Comparison of ENCODE assay signal across 12 cellular contexts in genomic region chr5:42719034-42719433, GRCh38. TPM values are rescaled to one million over a fixed set of nuclear protein-coding genes. Genes with fewer than 3 reads are reported as not detected.
DNase-seq lines count a peak whose midpoint lies in the region; ATAC-seq and TF ChIP-seq lines count a peak whose summit lies in the region.
"Had no signal": no experiment of that assay in that cellular context is flagged by ENCODE, and none has a peak within 500 bp of the region (broad histone marks: within the 10 kb centered on the region; RNA-seq: fewer than 3 reads in every experiment).

No MANE protein-coding gene starts in this region.

- H3K4me1 ChIP-seq in mucosa of descending colon (ENCODE audit: low read depth): no peaks in the 10 kb centered on the region
- H3K4me1 ChIP-seq: BE2C, HAP-1 had no signal

- H3K4me3 ChIP-seq in mucosa of descending colon: no peak overlapping the region
- H3K4me3 ChIP-seq: HAP-1 had no signal

- no peaks in the 10 kb centered on the region for H3K9me3 Mint-ChIP-seq in central memory CD8-positive, alpha-beta T cell
- H3K9me3 Mint-ChIP-seq: stimulated activated memory B cell treated with anti-CD40 and anti-IgM and Interleukin-4, amounts not matched to agents 10 μg/mL and 1 μg/mL and 100 μg/mL, for 72 hours had no signal

- peak; percentile 6 for DNase-seq in ELR (ENCODE audit: low read depth)
- peak; percentile 18 for DNase-seq in HS-5 (ENCODE audit: low read depth)
- DNase-seq in central memory CD8-positive, alpha-beta T cell (ENCODE audit: low spot score in 2 of 2): no peak
- DNase-seq in mucosa of descending colon: no peak
- no peak for DNase-seq in NCI-H146 (lab: John Stamatoyannopoulos, UW)
- DNase-seq: BE2C, hippocampal formation had no signal

- peak overlapping the region; percentile 33 for H3K4me3 Mint-ChIP-seq in central memory CD8-positive, alpha-beta T cell
- H3K4me3 Mint-ChIP-seq: stimulated activated memory B cell treated with anti-CD40 and anti-IgM and Interleukin-4, amounts not matched to agents 10 μg/mL and 1 μg/mL and 100 μg/mL, for 72 hours had no signal

- no peaks in the 10 kb centered on the region for H3K36me3 ChIP-seq in mucosa of descending colon (ENCODE audit: low read depth)
- H3K36me3 ChIP-seq: BE2C, HAP-1 had no signal

- H3K9me3 ChIP-seq in mucosa of descending colon: no peaks in the 10 kb centered on the region
- H3K9me3 ChIP-seq: BE2C, HAP-1 had no signal

- H3K36me3 Mint-ChIP-seq in central memory CD8-positive, alpha-beta T cell (ENCODE audit: insufficient read depth): no peaks in the 10 kb centered on the region
- H3K36me3 Mint-ChIP-seq: stimulated activated memory B cell treated with anti-CD40 and anti-IgM and Interleukin-4, amounts not matched to agents 10 μg/mL and 1 μg/mL and 100 μg/mL, for 72 hours had no signal

- H3K4me1 Mint-ChIP-seq in central memory CD8-positive, alpha-beta T cell: peaks cover 15% of the 10 kb centered on the region
- H3K4me1 Mint-ChIP-seq: stimulated activated memory B cell treated with anti-CD40 and anti-IgM and Interleukin-4, amounts not matched to agents 10 μg/mL and 1 μg/mL and 100 μg/mL, for 72 hours had no signal

- no peak overlapping the region for H3K27ac Mint-ChIP-seq in central memory CD8-positive, alpha-beta T cell (ENCODE audit: low read depth)
- H3K27ac Mint-ChIP-seq: stimulated activated memory B cell treated with anti-CD40 and anti-IgM and Interleukin-4, amounts not matched to agents 10 μg/mL and 1 μg/mL and 100 μg/mL, for 72 hours had no signal

- intact Hi-C loops in mucosa of descending colon (cut with DNase I, micrococcal nuclease): no loop called here

- peaks cover 17% of the 10 kb centered on the region for H3K27me3 Mint-ChIP-seq in central memory CD8-positive, alpha-beta T cell
- H3K27me3 Mint-ChIP-seq: stimulated activated memory B cell treated with anti-CD40 and anti-IgM and Interleukin-4, amounts not matched to agents 10 μg/mL and 1 μg/mL and 100 μg/mL, for 72 hours had no signal

- ATAC-seq in GM21360 (IDR thresholded peaks at IDR 0.05; ENCODE audit: unreplicated experiment) (peak; percentile 10), mucosa of descending colon (no peak), GM18867 (IDR thresholded peaks at IDR 0.05; ENCODE audit: unreplicated experiment) (no peak), HG03442 (IDR thresholded peaks at IDR 0.05; ENCODE audit: unreplicated experiment) (no peak)
- ATAC-seq in central memory CD8-positive, alpha-beta T cell (replicated peaks; ENCODE audit: extremely low read depth, poor library complexity, severe bottlenecking): no peak

- no peak for TF ChIP-seq CTCF in mucosa of descending colon (IDR thresholded peaks at IDR 0.05)

RNA-seq across cellular contexts. Expression of gene CCDC152, which starts 37.6 kb away (rescaled TPM):
- total RNA-seq in mucosa of descending colon: under 1 TPM; 0.12 to 0.94 (median 0.47) TPM

Comparison
In these comparisons a context has a peak if more than half of its experiments do, and no peak if none do; other contexts are left out.
1. DNase-seq: peak in ELR (single experiment) and HS-5 (single experiment); none in central memory CD8-positive, alpha-beta T cell (0 of 2), mucosa of descending colon (0 of 3) and NCI-H146 (single experiment).